ENCODE assay signal across 22 cellular contexts in genomic region chr7:140267381-140268226, GRCh38.
DNase-seq lines count a peak whose midpoint lies in the region; ATAC-seq, FAIRE-seq and TF ChIP-seq lines count a peak whose summit lies in the region.
"Had no signal": no experiment of that assay in that cellular context is flagged by ENCODE, and none has a peak within 500 bp of the region (broad histone marks: within the 10 kb centered on the region; RNA-seq: fewer than 3 reads in every experiment).

No MANE protein-coding gene starts in this region.

- H3K9ac ChIP-seq in neural progenitor cell (no peak overlapping the region), HepG2 (ENCODE audit: insufficient read depth, low read depth, low read length) (no peak overlapping the region)

- H3K79me2 ChIP-seq in neural progenitor cell (ENCODE audit: low read depth) (no peaks in the 10 kb centered on the region), HepG2 (ENCODE audit: insufficient read depth, low read length) (no peaks in the 10 kb centered on the region)

- H3K4me3 ChIP-seq in neural progenitor cell, result no peak overlapping the region
- no peak overlapping the region for H3K4me3 ChIP-seq in HepG2 (replicated peaks in 1 of 3; ENCODE audit: insufficient read depth in 1 of 3, low read depth in 2 of 3, low read length in 3 of 3)
- H3K4me3 ChIP-seq: Peyer's patch had no signal

- TF ChIP-seq POLR2A in HepG2 (IDR thresholded peaks at IDR 0.05; ENCODE audit: insufficient read depth in 1 of 2, low read depth in 2 of 2, low read length in 2 of 2), result no peak

- H3K27ac ChIP-seq in neural progenitor cell (no peak overlapping the region), HepG2 (ENCODE audit: extremely low read length, insufficient read depth, low read length) (no peak overlapping the region)
- H3K27ac ChIP-seq: C4-2B, Peyer's patch had no signal

- no peak overlapping the region for H3K4me3 Mint-ChIP-seq in dendritic cell treated with granulocyte-macrophage colony-stimulating factor and Interleukin-4, amounts not matched to agents 40 ng/mL and 50 ng/mL, for 4 days
- H3K4me3 Mint-ChIP-seq in neural progenitor cell, result no peak overlapping the region

- in situ Hi-C loops in HepG2 (cut with HindIII; ENCODE audit: extremely low pct_ligation_motif_present, low pct_unique_long_range_greater_than_20kb), result no loop called here

- TF ChIP-seq RAD21 in HepG2 (CRISPR knock-in tag; IDR thresholded peaks at IDR 0.05), result no peak

- peaks cover 0 to 11% of the 10 kb centered on the region in 2 donors for H3K9me3 Mint-ChIP-seq in activated naive CD4-positive, alpha-beta T cell treated with anti-CD3 and anti-CD28 coated beads, Interleukin-2, amount 50 U/mL, for 72 hours
- no peaks in the 10 kb centered on the region for H3K9me3 Mint-ChIP-seq in dendritic cell treated with granulocyte-macrophage colony-stimulating factor and Interleukin-4, amounts not matched to agents 40 ng/mL and 50 ng/mL, for 4 days
- no peaks in the 10 kb centered on the region for H3K9me3 Mint-ChIP-seq in neural progenitor cell

- TF ChIP-seq EP300 in HepG2 (IDR thresholded peaks at IDR 0.05; ENCODE audit: low read depth in 2 of 2, low read length in 2 of 2) (no peak), HepG2 (CRISPR knock-in tag; IDR thresholded peaks at IDR 0.05; ENCODE audit: borderline replicate concordance) (no peak)

- no peak overlapping the region for H3K4me2 ChIP-seq in neural progenitor cell
- no peak overlapping the region; the same call in 1 of the 2 replicates for H3K4me2 ChIP-seq in HepG2 (ENCODE audit: low read depth, low read length)

- peaks cover 18% of the 10 kb centered on the region for H3K4me1 Mint-ChIP-seq in dendritic cell treated with granulocyte-macrophage colony-stimulating factor and Interleukin-4, amounts not matched to agents 40 ng/mL and 50 ng/mL, for 4 days (ENCODE audit: low read depth)
- no peaks in the 10 kb centered on the region for H3K4me1 Mint-ChIP-seq in neural progenitor cell

- H3K36me3 Mint-ChIP-seq in activated naive CD4-positive, alpha-beta T cell treated with anti-CD3 and anti-CD28 coated beads, Interleukin-2, amount 50 U/mL, for 72 hours, result peaks cover 0 to 6% of the 10 kb centered on the region in 2 donors
- H3K36me3 Mint-ChIP-seq in dendritic cell treated with granulocyte-macrophage colony-stimulating factor and Interleukin-4, amounts not matched to agents 40 ng/mL and 50 ng/mL, for 4 days (ENCODE audit: low read depth), result no peaks in the 10 kb centered on the region
- H3K36me3 Mint-ChIP-seq in neural progenitor cell, result no peaks in the 10 kb centered on the region

- POLR2A ChIA-PET in HepG2 (lab: Yijun Ruan, JAX), result no interaction called here

- H3K27me3 ChIP-seq in neural progenitor cell (no peaks in the 10 kb centered on the region), HepG2 (ENCODE audit: control insufficient read depth in 1 of 2, insufficient read depth in 2 of 2, low read length in 2 of 2) (peaks cover 0 to 7% of the 10 kb centered on the region in 2 experiments; a peak in 1 of 5 replicates)
- H3K27me3 ChIP-seq: Peyer's patch had no signal

- no TSS peak for BruUV-seq in HepG2 (replicated peaks; lab: Mats Ljungman, UMichigan)

- H3K27ac Mint-ChIP-seq in activated naive CD4-positive, alpha-beta T cell treated with anti-CD3 and anti-CD28 coated beads, Interleukin-2, amount 50 U/mL, for 72 hours, result peak overlapping the region; percentile 14 to 55
- H3K27ac Mint-ChIP-seq in dendritic cell treated with granulocyte-macrophage colony-stimulating factor and Interleukin-4, amounts not matched to agents 40 ng/mL and 50 ng/mL, for 4 days, result peak overlapping the region; percentile 48
- H3K27ac Mint-ChIP-seq in neural progenitor cell, result peak overlapping the region; percentile 78

- intact Hi-C loops in dendritic cell treated with granulocyte-macrophage colony-stimulating factor and Interleukin-4, amounts not matched to agents 40 ng/mL and 50 ng/mL, for 4 days (cut with micrococcal nuclease), result no loop called here
- intact Hi-C loops in HepG2 (cut with micrococcal nuclease; ENCODE audit: unreplicated experiment), result no loop called here

- no peak overlapping the region for H2AFZ ChIP-seq in neural progenitor cell (replicated peaks)
- H2AFZ ChIP-seq in HepG2 (ENCODE audit: low read length), result no peak overlapping the region

- CTCF ChIA-PET in HepG2 (lab: Yijun Ruan, JAX; ENCODE audit: low intra/inter-chr PET ratio, low total read pairs), result no interaction called here

- 61% methylated on average over 9 of the region's 11 CpGs for WGBS in HepG2 (ENCODE audit: low lambda C conversion rate)

- H3K27me3 Mint-ChIP-seq in dendritic cell treated with granulocyte-macrophage colony-stimulating factor and Interleukin-4, amounts not matched to agents 40 ng/mL and 50 ng/mL, for 4 days, result peaks cover 2% of the 10 kb centered on the region
- H3K27me3 Mint-ChIP-seq in neural progenitor cell (ENCODE audit: insufficient read depth, low read depth), result no peaks in the 10 kb centered on the region

- H4K20me1 ChIP-seq in neural progenitor cell (ENCODE audit: low read depth) (no peaks in the 10 kb centered on the region), HepG2 (ENCODE audit: insufficient read depth, low read length) (no peaks in the 10 kb centered on the region)

- FAIRE-seq in HepG2 (lab: Jason Lieb, UNC), result no peak
- FAIRE-seq: A204.1, G401.6, GM12892 had no signal

- H3F3A ChIP-seq in neural progenitor cell (ENCODE audit: low read depth), result no peaks in the 10 kb centered on the region

- no peak for TF ChIP-seq CTCF in neural progenitor cell (IDR thresholded peaks at IDR 0.05)
- TF ChIP-seq CTCF in HepG2 (CRISPR knock-in tag; IDR thresholded peaks at IDR 0.05), result no peak

- ATAC-seq in activated naive CD4-positive, alpha-beta T cell treated with anti-CD3 and anti-CD28 coated beads, Interleukin-2, amount 50 U/mL, for 72 hours, result no peak
- ATAC-seq in HG03025 (IDR thresholded peaks at IDR 0.05; ENCODE audit: low FRiP score, unreplicated experiment), result no peak
- ATAC-seq in HepG2, result no peak; the same call in 2 of the 3 replicates

- peak in 1 of 2 donors; percentile 7 for DNase-seq in activated naive CD4-positive, alpha-beta T cell treated with anti-CD3 and anti-CD28 coated beads, Interleukin-2, amount 50 U/mL, for 72 hours (ENCODE audit: low spot score in 2 of 2)
- no peak for DNase-seq in activated naive CD4-positive, alpha-beta T cell (lab: John Stamatoyannopoulos, UW)
- DNase-seq in OCI-M1 (lab: John Stamatoyannopoulos, UW) (peak; percentile 6), neural progenitor cell (ENCODE audit: low spot score) (no peak), HepG2 (ENCODE audit: low spot score) (no peak), DMS153 (lab: John Stamatoyannopoulos, UW) (no peak)
- DNase-seq: DMS79 treated with DMSO at 0.1 percent for 48 hours, GOT3, Kasumi-1, NCI-H1105 treated with DMSO at 0.1 percent for 48 hours, NCI-H187, NCI-H2171 treated with DMSO at 0.1 percent for 48 hours, NCI-H510A, NCI-H82, Peyer's patch, Right ventricle myocardium superior had no signal

- H3K36me3 ChIP-seq in neural progenitor cell (no peaks in the 10 kb centered on the region), HepG2 (replicated peaks in 1 of 2; ENCODE audit: control insufficient read depth in 1 of 2, insufficient read depth in 2 of 2, low read length in 2 of 2) (no peaks in the 10 kb centered on the region)
- H3K36me3 ChIP-seq: Peyer's patch had no signal

- no peaks in the 10 kb centered on the region for H3K4me1 ChIP-seq in neural progenitor cell
- H3K4me1 ChIP-seq in HepG2 (ENCODE audit: insufficient read depth, low read length), result peaks cover 24% of the 10 kb centered on the region
- H3K4me1 ChIP-seq: Peyer's patch had no signal

- H3K9me3 ChIP-seq in neural progenitor cell (ENCODE audit: low read depth), result no peaks in the 10 kb centered on the region
- H3K9me3 ChIP-seq in HepG2 (ENCODE audit: low read length), result no peaks in the 10 kb centered on the region
- H3K9me3 ChIP-seq: Peyer's patch had no signal

TF ChIP-seq in HepG2, 621 proteins besides CTCF, POLR2A, EP300 and RAD21 (continues in another document):
- TF ChIP-seq ZBTB2 (CRISPR knock-in tag; IDR thresholded peaks at IDR 0.05; ENCODE audit: low read depth) (no peak), ZNF720 (CRISPR knock-in tag; IDR thresholded peaks at IDR 0.05) (no peak), DR1 (CRISPR knock-in tag; IDR thresholded peaks at IDR 0.05) (no peak), KDM1A (CRISPR knock-in tag; IDR thresholded peaks at IDR 0.05) (no peak), HDAC6 (IDR thresholded peaks at IDR 0.05; ENCODE audit: low read depth, low read length) (no peak), IRF9 (CRISPR knock-in tag; IDR thresholded peaks at IDR 0.05; ENCODE audit: borderline replicate concordance) (no peak), MIER3 (CRISPR knock-in tag; IDR thresholded peaks at IDR 0.05; ENCODE audit: borderline replicate concordance) (no peak), KLF11 (CRISPR knock-in tag; IDR thresholded peaks at IDR 0.05) (no peak), SIX1 (CRISPR knock-in tag; IDR thresholded peaks at IDR 0.05; ENCODE audit: borderline replicate concordance) (no peak), KDM2A (CRISPR knock-in tag; IDR thresholded peaks at IDR 0.05; ENCODE audit: borderline replicate concordance, low read depth) (no peak), MTA3 (CRISPR knock-in tag; IDR thresholded peaks at IDR 0.05) (no peak)
